24 cellular contexts compared by ENCODE assay signal in the genomic region with DNA sequence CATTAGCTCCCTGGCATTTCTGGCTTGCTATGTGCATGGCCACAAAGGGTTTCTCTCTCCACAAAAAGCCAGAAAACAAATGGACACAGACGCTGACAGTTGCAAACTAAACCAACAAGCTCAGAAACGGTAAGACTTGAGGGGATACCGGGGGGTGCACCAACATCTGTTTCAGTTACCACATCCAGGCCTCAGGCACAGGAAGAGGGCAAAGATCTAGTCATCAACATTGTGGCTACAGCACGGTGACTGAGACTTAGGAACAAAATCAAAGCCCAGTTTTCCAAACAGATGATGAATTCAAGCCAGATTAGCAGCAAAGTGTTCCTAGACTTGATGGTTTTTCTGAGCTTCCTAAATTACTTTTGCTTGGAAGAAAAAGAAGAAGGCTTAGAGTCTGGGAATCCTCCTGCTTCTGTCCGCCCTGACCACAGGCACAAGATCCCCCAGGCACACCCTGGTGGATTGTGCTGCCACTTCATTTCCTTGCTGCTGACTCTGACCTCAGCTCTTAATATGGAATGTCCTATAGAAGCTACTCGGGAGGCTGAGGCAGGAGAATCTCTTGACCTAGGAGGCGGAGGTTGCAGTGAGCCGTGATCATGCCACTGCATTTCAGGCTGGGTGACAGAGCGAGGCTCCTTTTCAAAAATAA. TPM values are rescaled to one million over a fixed set of nuclear protein-coding genes. Genes with fewer than 3 reads are reported as not detected.
DNase-seq lines count a peak whose midpoint lies in the region; ATAC-seq and TF ChIP-seq lines count a peak whose summit lies in the region.
"Had no signal": no experiment of that assay in that cellular context is flagged by ENCODE, and none has a peak within 500 bp of the region (broad histone marks: within the 10 kb centered on the region; RNA-seq: fewer than 3 reads in every experiment).

No MANE protein-coding gene starts in this region.

- peak overlapping the region; percentile 53 for H3K27ac ChIP-seq in mammary epithelial cell (ENCODE audit: insufficient read depth, low read depth, low read length)
- no peak overlapping the region for H3K27ac ChIP-seq in mesendoderm (ENCODE audit: low read depth, low read length)
- H3K27ac ChIP-seq in thymus (ENCODE audit: low read depth), result peak overlapping the region; percentile 26
- H3K27ac ChIP-seq: 22Rv1 had no signal

- H3K23ac ChIP-seq in mesendoderm (ENCODE audit: low read length), result no peak overlapping the region

- DNase-seq in mammary epithelial cell, result peak; percentile 46
- no peak for DNase-seq in MCF 10A (ENCODE audit: unreplicated experiment)
- DNase-seq in SK-MEL-5 (ENCODE audit: low read depth, low spot score), result peak; percentile 57
- no peak for DNase-seq in mesendoderm
- DNase-seq in amniotic stem cell (lab: John Stamatoyannopoulos, UW), result no peak
- DNase-seq in left lobe of liver (ENCODE audit: low spot score), result no peak
- DNase-seq in GM19240 (ENCODE audit: insufficient read length, low spot score), result no peak
- DNase-seq: activated CD4-positive, CD25-positive, alpha-beta regulatory T cell treated with anti-CD3 and anti-CD28 coated beads, Interleukin-2, amount 50 U/mL, for 72 hours; activated CD8-positive, alpha-beta T cell treated with anti-CD3 and anti-CD28 coated beads for 36 hours; activated effector memory CD4-positive, alpha-beta T cell treated with Interleukin-2 at 50 U/mL for 16 hours; activated naive CD8-positive, alpha-beta T cell treated with anti-CD3 and anti-CD28 coated beads, Interleukin-2, amount 10 ng/mL, durations not matched to agents 7 days and 5 days; CD8-positive, alpha-beta T cell; cerebellar nuclear complex; H9; heart left ventricle; Kasumi-1; natural killer cell; NCI-H1105; NCI-H2029; NCI-H748 treated with DMSO at 0.1 percent for 48 hours had no signal

- H3K36me3 ChIP-seq in mammary epithelial cell (ENCODE audit: insufficient read depth, low read length) (no peaks in the 10 kb centered on the region), mesendoderm (ENCODE audit: control insufficient read depth, insufficient read depth, low read length) (no peaks in the 10 kb centered on the region), thymus (ENCODE audit: control insufficient read depth, insufficient read depth) (no peaks in the 10 kb centered on the region)
- H3K36me3 ChIP-seq: heart left ventricle had no signal

- H3K9me3 Mint-ChIP-seq in MCF 10A (ENCODE audit: unreplicated experiment), result no peaks in the 10 kb centered on the region
- H3K9me3 Mint-ChIP-seq: activated CD8-positive, alpha-beta T cell treated with anti-CD3 and anti-CD28 coated beads for 36 hours; activated naive CD8-positive, alpha-beta T cell treated with anti-CD3 and anti-CD28 coated beads, Interleukin-2, amount 10 ng/mL, durations not matched to agents 7 days and 5 days; CD8-positive, alpha-beta T cell; H9; natural killer cell had no signal

- H3K79me1 ChIP-seq in mesendoderm (ENCODE audit: low read length), result no peaks in the 10 kb centered on the region

- CTCF ChIA-PET in mammary epithelial cell (lab: Charles Lee; ENCODE audit: low non-redundant PET) (interaction anchor here (0.6 kb wide), 2 partner anchors 11 to 282 kb away, joined by 6 read pairs; no protein-coding TSS in a partner anchor), MCF 10A (lab: Yijun Ruan, JAX) (interaction anchor here (0.5 to 7.0 kb wide), 20 partner anchors 9 to 650 kb away, joined by 3 to 136 read pairs (median 4); a partner anchor contains a TSS)

- H2AK5ac ChIP-seq in mesendoderm (ENCODE audit: low read length), result no peak overlapping the region

- peak overlapping the region; percentile 49 for H2AFZ ChIP-seq in mammary epithelial cell (ENCODE audit: low read depth, low read length)

- no peak for ATAC-seq in left lobe of liver
- ATAC-seq: activated CD8-positive, alpha-beta T cell treated with anti-CD3 and anti-CD28 coated beads for 36 hours; CD8-positive, alpha-beta T cell; natural killer cell; Right ventricle myocardium inferior had no signal

- TF ChIP-seq CTCF in mammary epithelial cell (conservative IDR thresholded peaks at IDR 0.05 in 1 of 2, IDR thresholded peaks at IDR 0.05 in 1 of 2; ENCODE audit: extremely low read depth in 1 of 2, insufficient read depth in 1 of 2, low read depth in 1 of 2, low read length in 2 of 2) (no peak), MCF 10A (IDR thresholded peaks at IDR 0.05; ENCODE audit: unreplicated experiment) (no peak)

- peaks cover 18% of the 10 kb centered on the region for H3K4me1 Mint-ChIP-seq in MCF 10A (ENCODE audit: insufficient read depth, unreplicated experiment)
- H3K4me1 Mint-ChIP-seq: natural killer cell had no signal

- whole genome bisulfite sequencing in mammary epithelial cell (ENCODE audit: low coverage, missing lambda C conversion rate), result 53% methylated on average over 9 of the region's 9 CpGs
- no CpG with 5 or more reads among the region's 9 CpGs for WGBS in mesendoderm (ENCODE audit: extremely low coverage, insufficient coverage, low lambda C conversion rate)
- WGBS in thymus, result 59% methylated on average over 9 of the region's 9 CpGs

- no peaks in the 10 kb centered on the region for H4K20me1 ChIP-seq in mammary epithelial cell (ENCODE audit: insufficient read depth, low read length)

- H2BK15ac ChIP-seq in mesendoderm (replicated peaks; ENCODE audit: low read depth), result no peak overlapping the region

- H3K4me1 ChIP-seq in mammary epithelial cell (ENCODE audit: insufficient read depth, low read length), result peaks cover 54% of the 10 kb centered on the region
- H3K4me1 ChIP-seq in mesendoderm (ENCODE audit: control insufficient read depth, low read depth, low read length), result no peaks in the 10 kb centered on the region
- H3K4me1 ChIP-seq in thymus (ENCODE audit: control insufficient read depth, insufficient read depth, low read length), result peaks cover 13% of the 10 kb centered on the region

- H3K79me2 ChIP-seq in mammary epithelial cell (ENCODE audit: insufficient read depth, low read length), result no peaks in the 10 kb centered on the region
- H3K79me2 ChIP-seq in mesendoderm (ENCODE audit: control insufficient read depth, insufficient read depth, low read length), result no peaks in the 10 kb centered on the region

- H2BK5ac ChIP-seq in mesendoderm (ENCODE audit: low read length), result no peak overlapping the region

- in situ Hi-C loops in mammary epithelial cell (cut with MboI; ENCODE audit: low sequenced_read_pairs in 2 of 2) (loop anchor here (5.0 to 10.0 kb wide), 2 partner anchors 88 to 211 kb away; a partner anchor contains a TSS), SK-MEL-5 (cut with HindIII; ENCODE audit: low pct_unique_long_range_greater_than_20kb, low sequenced_read_pairs) (no loop called here)

- H3K4ac ChIP-seq in mesendoderm (ENCODE audit: low read depth, low read length), result peak overlapping the region; percentile 27

- no peaks in the 10 kb centered on the region for H3K27me3 Mint-ChIP-seq in MCF 10A (ENCODE audit: insufficient read depth, unreplicated experiment)

- H3K56ac ChIP-seq in mesendoderm (ENCODE audit: low read length), result peak overlapping the region; percentile 17

- H3K9ac ChIP-seq in mammary epithelial cell (ENCODE audit: insufficient read depth, low read length) (no peak overlapping the region), mesendoderm (ENCODE audit: low read length) (no peak overlapping the region)

- intact Hi-C loops in mammary epithelial cell (cut with micrococcal nuclease) (loop anchor here (2.0 to 5.0 kb wide), 7 partner anchors 38 to 318 kb away; no protein-coding TSS in a partner anchor), MCF 10A (cut with micrococcal nuclease) (loop anchor here (2.0 to 5.0 kb wide), 3 partner anchors 41 to 248 kb away; no protein-coding TSS in a partner anchor)

- no peaks in the 10 kb centered on the region for H3K36me3 Mint-ChIP-seq in MCF 10A (ENCODE audit: insufficient read depth, unreplicated experiment)
- H3K36me3 Mint-ChIP-seq: activated naive CD8-positive, alpha-beta T cell treated with anti-CD3 and anti-CD28 coated beads, Interleukin-2, amount 10 ng/mL, durations not matched to agents 7 days and 5 days; CD8-positive, alpha-beta T cell; natural killer cell had no signal

- H3K27me3 ChIP-seq in mammary epithelial cell (ENCODE audit: insufficient read depth, low read length), result no peaks in the 10 kb centered on the region
- no peaks in the 10 kb centered on the region for H3K27me3 ChIP-seq in mesendoderm (ENCODE audit: insufficient read depth, low read length, poor library complexity)
- H3K27me3 ChIP-seq in thymus (ENCODE audit: control insufficient read depth, insufficient read depth), result no peaks in the 10 kb centered on the region
- H3K27me3 ChIP-seq: heart left ventricle had no signal

- H3K4me3 Mint-ChIP-seq in MCF 10A (ENCODE audit: unreplicated experiment), result no peak overlapping the region
- H3K4me3 Mint-ChIP-seq: activated CD8-positive, alpha-beta T cell treated with anti-CD3 and anti-CD28 coated beads for 36 hours; activated naive CD8-positive, alpha-beta T cell treated with anti-CD3 and anti-CD28 coated beads, Interleukin-2, amount 10 ng/mL, durations not matched to agents 7 days and 5 days; CD8-positive, alpha-beta T cell; H9; natural killer cell had no signal

- POLR2A ChIA-PET in MCF 10A (lab: Yijun Ruan, JAX), result interaction anchor here (2.2 to 4.3 kb wide), 4 partner anchors 13 to 213 kb away, joined by 4 to 68 read pairs (median 26); a partner anchor contains a TSS

- no peaks in the 10 kb centered on the region for H3K9me3 ChIP-seq in mammary epithelial cell (replicated peaks; ENCODE audit: insufficient read depth, low read length)
- no peaks in the 10 kb centered on the region for H3K9me3 ChIP-seq in thymus (ENCODE audit: control insufficient read depth)
- H3K9me3 ChIP-seq: heart left ventricle had no signal

- no peak overlapping the region for H4K5ac ChIP-seq in mesendoderm (ENCODE audit: low read length)

- H2BK120ac ChIP-seq in mesendoderm (ENCODE audit: low read depth, low read length), result no peak overlapping the region

- H3K18ac ChIP-seq in mesendoderm (ENCODE audit: low read length), result peak overlapping the region; percentile 1

- BruUV-seq in mammary epithelial cell (replicated peaks; lab: Mats Ljungman, UMichigan), result no TSS peak
- no TSS peak for BruUV-seq in MCF 10A (replicated peaks; lab: Mats Ljungman, UMichigan)

- H3K4me3 ChIP-seq in mammary epithelial cell (replicated peaks in 1 of 3; ENCODE audit: insufficient read depth in 1 of 3, low read depth in 2 of 3, low read length in 3 of 3) (no peak overlapping the region), mesendoderm (ENCODE audit: low read length) (no peak overlapping the region), thymus (ENCODE audit: low read length) (no peak overlapping the region)
- H3K4me3 ChIP-seq: heart left ventricle had no signal

- dilution Hi-C loops in mammary epithelial cell (cut with HindIII; ENCODE audit: low sequenced_read_pairs), result loop anchor here (5.0 kb wide), 2 partner anchors 46 to 71 kb away; no protein-coding TSS in a partner anchor

- H3K4me2 ChIP-seq in mammary epithelial cell (ENCODE audit: insufficient read depth, low read depth, low read length), result no peak overlapping the region
- no peak overlapping the region for H3K4me2 ChIP-seq in mesendoderm (ENCODE audit: low read length)

- H4K8ac ChIP-seq in mesendoderm (ENCODE audit: low read depth, low read length), result no peak overlapping the region

- H3K27ac Mint-ChIP-seq in MCF 10A (ENCODE audit: low read depth, unreplicated experiment), result no peak overlapping the region
- H3K27ac Mint-ChIP-seq: activated CD8-positive, alpha-beta T cell treated with anti-CD3 and anti-CD28 coated beads for 36 hours; activated naive CD8-positive, alpha-beta T cell treated with anti-CD3 and anti-CD28 coated beads, Interleukin-2, amount 10 ng/mL, durations not matched to agents 7 days and 5 days; CD8-positive, alpha-beta T cell; natural killer cell had no signal

RNA-seq across cellular contexts. Expression of a gene that starts 54.2 kb away (rescaled TPM):
- total RNA-seq in mammary epithelial cell (10 to 100 TPM; 10.0 to 79.4 TPM), MCF 10A (2022) (1.3 and 3.5 TPM in 2 replicates), left lobe of liver (0.45 TPM)
- polyA plus RNA-seq in mammary epithelial cell (51.5 TPM), thymus (0.66 TPM)
- polyA minus RNA-seq in mammary epithelial cell, result 97.8 TPM
- not detected in 2 replicates for total RNA-seq in SK-MEL-5 (2014; rRNA removed; shearing (Covaris generic))
- not detected in 2 replicates for polyA plus RNA-seq in SK-MEL-5 (2015; cell fraction: cytosol; rRNA removed)
- not detected in 2 replicates for polyA plus RNA-seq in SK-MEL-5 (2015; cell fraction: nucleus; rRNA removed)
- polyA plus RNA-seq in mesendoderm (2013, experiment 1 of 2), result not detected
- not detected for polyA plus RNA-seq in mesendoderm (2013, experiment 2 of 2)
- total RNA-seq: activated CD8-positive, alpha-beta T cell treated with anti-CD3 and anti-CD28 coated beads for 36 hours; activated naive CD8-positive, alpha-beta T cell treated with anti-CD3 and anti-CD28 coated beads, Interleukin-2, amount 10 ng/mL, durations not matched to agents 7 days and 5 days; CD8-positive, alpha-beta T cell; H9; natural killer cell; posterior vena cava; Right ventricle myocardium inferior had no signal
- polyA plus RNA-seq: heart left ventricle had no signal

Comparison
In these comparisons a context has a peak if more than half of its experiments do, and no peak if none do; other contexts are left out.
1. DNase-seq: peak in mammary epithelial cell (single experiment) and SK-MEL-5 (single experiment); none in MCF 10A (single experiment), mesendoderm (single experiment), amniotic stem cell (single experiment), left lobe of liver (single experiment) and GM19240 (single experiment).